ENCODE assay signal across 1 cellular context in the genomic region with DNA sequence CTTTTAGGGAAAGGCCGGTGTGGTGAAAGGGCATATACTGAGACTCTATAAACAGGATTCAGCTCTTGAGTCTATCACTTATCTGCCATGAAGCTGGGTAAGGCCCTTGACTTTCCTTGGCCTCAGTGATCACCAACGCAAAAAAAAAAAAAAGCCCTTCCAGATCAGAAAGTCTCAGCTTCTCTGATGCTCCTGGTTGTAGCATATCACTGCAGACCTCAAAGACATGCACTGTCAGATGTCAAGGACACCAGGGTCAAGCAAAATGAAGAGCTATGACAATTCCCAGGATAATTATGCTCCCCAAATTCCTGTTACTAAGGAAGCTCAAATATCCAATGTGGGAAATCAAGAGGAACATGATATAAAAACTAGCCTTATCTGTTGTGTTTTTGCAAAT.
TF ChIP-seq lines count a peak whose summit lies in the region.

No MANE protein-coding gene starts in this region.

TF ChIP-seq in endothelial cell of umbilical vein, 7 proteins besides CTCF, POLR2A, EP300 and RAD21:
- TF ChIP-seq FOS (IDR thresholded peaks at IDR 0.05; ENCODE audit: borderline replicate concordance, insufficient read depth, low read length) (no peak), JUN (IDR thresholded peaks at IDR 0.05; ENCODE audit: borderline replicate concordance, insufficient read depth, insufficient read length, low read depth) (no peak), POLR2AphosphoS5 (IDR thresholded peaks at IDR 0.05; ENCODE audit: insufficient read depth, low read depth, low read length) (no peak), EZH2 (IDR thresholded peaks at IDR 0.05; ENCODE audit: borderline replicate concordance, low read depth, low read length, severe bottlenecking) (no peak), GATA2 (IDR thresholded peaks at IDR 0.05; ENCODE audit: insufficient read depth, insufficient read length, low read depth, low read length) (no peak)
- TF ChIP-seq, protein P1, sequence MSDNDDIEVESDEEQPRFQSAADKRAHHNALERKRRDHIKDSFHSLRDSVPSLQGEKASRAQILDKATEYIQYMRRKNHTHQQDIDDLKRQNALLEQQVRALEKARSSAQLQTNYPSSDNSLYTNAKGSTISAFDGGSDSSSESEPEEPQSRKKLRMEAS (IDR thresholded peaks at IDR 0.05; ENCODE audit: insufficient read depth, insufficient read length), result no peak
